Comparison of ENCODE assay signal across 19 cellular contexts in genomic region chr11:117222991-117223740, GRCh38. TPM values are rescaled to one million over a fixed set of nuclear protein-coding genes. Genes with fewer than 3 reads are reported as not detected.
DNase-seq lines count a peak whose midpoint lies in the region; ATAC-seq and TF ChIP-seq lines count a peak whose summit lies in the region.
"Had no signal": no experiment of that assay in that cellular context is flagged by ENCODE, and none has a peak within 500 bp of the region (broad histone marks: within the 10 kb centered on the region; RNA-seq: fewer than 3 reads in every experiment).

No MANE protein-coding gene starts in this region.

- H3K4me1 Mint-ChIP-seq in activated T-helper 17 cell treated with anti-CD3 and anti-CD28 coated beads, Interleukin-2, amount 50 U/mL, for 72 hours, result peaks cover 11% of the 10 kb centered on the region

- H3K27me3 Mint-ChIP-seq in activated T-helper 17 cell treated with anti-CD3 and anti-CD28 coated beads, Interleukin-2, amount 50 U/mL, for 72 hours, result no peaks in the 10 kb centered on the region
- H3K27me3 Mint-ChIP-seq: memory B cell had no signal

- H3K4me3 Mint-ChIP-seq in activated T-helper 17 cell treated with anti-CD3 and anti-CD28 coated beads, Interleukin-2, amount 50 U/mL, for 72 hours, result no peak overlapping the region
- H3K4me3 Mint-ChIP-seq: immature natural killer cell, memory B cell had no signal

- H3K36me3 Mint-ChIP-seq in activated T-helper 17 cell treated with anti-CD3 and anti-CD28 coated beads, Interleukin-2, amount 50 U/mL, for 72 hours (ENCODE audit: low read depth), result peaks cover 100% of the 10 kb centered on the region

- H3K4me1 ChIP-seq in gastroesophageal sphincter, result peaks cover 19 to 87% (median 43%) of the 10 kb centered on the region in 3 donors
- H3K4me1 ChIP-seq in upper lobe of left lung, result peaks cover 5 to 11% (median 10%) of the 10 kb centered on the region in 4 donors

- H3K4me3 ChIP-seq in gastroesophageal sphincter (no peak overlapping the region), upper lobe of left lung (no peak overlapping the region)
- H3K4me3 ChIP-seq: smooth muscle cell had no signal

- ATAC-seq in Right ventricle myocardium inferior, result no peak
- ATAC-seq in gastroesophageal sphincter, result no peak
- ATAC-seq in upper lobe of left lung (ENCODE audit: low FRiP score in 2 of 2), result no peak
- no peak for ATAC-seq in activated T-helper 17 cell treated with anti-CD3 and anti-CD28 coated beads, Interleukin-2, amount 50 U/mL, for 72 hours (replicated peaks)
- ATAC-seq: Panc1 had no signal

- H3K27ac ChIP-seq in gastroesophageal sphincter (peak overlapping the region; percentile 93 to 98 (median 95)), upper lobe of left lung (peak overlapping the region in 3 of 4 donors; percentile 2 to 63 (median 29))
- H3K27ac ChIP-seq: neutrophil had no signal

- TF ChIP-seq EP300 in gastroesophageal sphincter (IDR thresholded peaks at IDR 0.05) (no peak), upper lobe of left lung (IDR thresholded peaks at IDR 0.05) (no peak)

- TF ChIP-seq CTCF in gastroesophageal sphincter (IDR thresholded peaks at IDR 0.05) (no peak), upper lobe of left lung (IDR thresholded peaks at IDR 0.05) (no peak)

- H3K36me3 ChIP-seq in gastroesophageal sphincter, result peaks cover 0 to 61% of the 10 kb centered on the region in 2 donors
- peaks cover 24 to 96% (median 68%) of the 10 kb centered on the region in 4 donors for H3K36me3 ChIP-seq in upper lobe of left lung

- no peak for TF ChIP-seq POLR2A in gastroesophageal sphincter (IDR thresholded peaks at IDR 0.05)
- no peak for TF ChIP-seq POLR2A in upper lobe of left lung (IDR thresholded peaks at IDR 0.05)

- no peak overlapping the region for H3K27ac Mint-ChIP-seq in activated T-helper 17 cell treated with anti-CD3 and anti-CD28 coated beads, Interleukin-2, amount 50 U/mL, for 72 hours

- DNase-seq in cardiac septum (ENCODE audit: low spot score), result peak; percentile 66
- DNase-seq in Right ventricle myocardium inferior (ENCODE audit: missing footprints), result no peak
- peak; percentile 55 for DNase-seq in posterior vena cava (ENCODE audit: low spot score)
- no peak for DNase-seq in upper lobe of left lung
- DNase-seq in HK-2 (ENCODE audit: unreplicated experiment), result no peak
- DNase-seq in putamen (ENCODE audit: low spot score), result no peak
- DNase-seq: activated CD4-positive, alpha-beta T cell treated with anti-CD3 and anti-CD28 coated beads, Interleukin-2, amount 50 U/mL, for 48 hours; anterior cingulate cortex; cortex of kidney; immature natural killer cell; KBM-7; NCI-H2171; NCI-H748 treated with DMSO at 0.1 percent for 48 hours had no signal

- H3K27me3 ChIP-seq in gastroesophageal sphincter (no peaks in the 10 kb centered on the region), upper lobe of left lung (no peaks in the 10 kb centered on the region)
- H3K27me3 ChIP-seq: neutrophil had no signal

- intact Hi-C loops in cardiac septum (cut with DNase I), result loop anchor here (2.0 kb wide), 1 partner anchor 430 kb away; no protein-coding TSS in a partner anchor
- intact Hi-C loops in Right ventricle myocardium inferior (cut with DNase I), result no loop called here
- intact Hi-C loops in posterior vena cava (cut with DNase I), result loop anchor here in 1 of 2 donors (10.0 kb wide), 1 partner anchor 428 kb away; the partner anchor contains the start of gene APOA5

- H3K9me3 Mint-ChIP-seq in activated T-helper 17 cell treated with anti-CD3 and anti-CD28 coated beads, Interleukin-2, amount 50 U/mL, for 72 hours, result no peaks in the 10 kb centered on the region
- H3K9me3 Mint-ChIP-seq: immature natural killer cell, memory B cell had no signal

- no peaks in the 10 kb centered on the region for H3K9me3 ChIP-seq in gastroesophageal sphincter
- no peaks in the 10 kb centered on the region for H3K9me3 ChIP-seq in upper lobe of left lung
- H3K9me3 ChIP-seq: neutrophil had no signal

- 83 to 84% methylated on average over 5 to 7 of the region's 14 CpGs for WGBS in gastroesophageal sphincter (ENCODE audit: low coverage in 1 of 2), 2 donors
- WGBS in upper lobe of left lung, 2 donors, result 95% methylated on average over 12 to 13 of the region's 14 CpGs

RNA-seq across cellular contexts. Expression of gene PCSK7, which starts 8.7 kb away (rescaled TPM):
- 45.5 TPM for total RNA-seq in cardiac septum
- total RNA-seq in Right ventricle myocardium inferior, result 26.7 TPM
- total RNA-seq in gastroesophageal sphincter, result 10 to 100 TPM; 28.9 to 40.5 (median 35.3) TPM
- 10 to 100 TPM; 41.9 to 48.6 TPM for total RNA-seq in posterior vena cava
- total RNA-seq in upper lobe of left lung, result 100 to 1,000 TPM in 2 of 6 donors, 10 to 100 TPM in 4; 45.0 to 138 (median 63.8) TPM
- total RNA-seq in activated T-helper 17 cell treated with anti-CD3 and anti-CD28 coated beads, Interleukin-2, amount 50 U/mL, for 72 hours, result 100 to 1,000 TPM; 101 to 106 TPM

RNA-seq across cellular contexts. Expression of gene RNF214, which starts 9.3 kb away (rescaled TPM):
- total RNA-seq in cardiac septum (27.6 TPM), Right ventricle myocardium inferior (17.3 TPM), gastroesophageal sphincter (10 to 100 TPM; 14.8 to 21.2 (median 17.4) TPM), posterior vena cava (10 to 100 TPM; 24.8 to 25.7 TPM), upper lobe of left lung (10 to 100 TPM in 4 of 6 donors, 1 to 10 TPM in 2; 9.0 to 24.1 (median 19.8) TPM)
- 10 to 100 TPM; 15.3 to 18.6 TPM for total RNA-seq in activated T-helper 17 cell treated with anti-CD3 and anti-CD28 coated beads, Interleukin-2, amount 50 U/mL, for 72 hours

RNA-seq across cellular contexts. Expression of gene TAGLN, which starts 24.0 kb away (rescaled TPM):
- total RNA-seq in cardiac septum (317 TPM), Right ventricle myocardium inferior (122 TPM), gastroesophageal sphincter (over 10,000 TPM; 10,394 to 14,194 (median 13,050) TPM), posterior vena cava (1,000 to 10,000 TPM; 5,409 to 9,264 TPM), upper lobe of left lung (100 to 1,000 TPM; 105 to 608 (median 334) TPM)
- total RNA-seq in activated T-helper 17 cell treated with anti-CD3 and anti-CD28 coated beads, Interleukin-2, amount 50 U/mL, for 72 hours, result 1 to 10 TPM; 5.1 to 9.6 TPM

RNA-seq across cellular contexts. Expression of gene SIDT2, which starts 44.6 kb away (rescaled TPM):
- total RNA-seq in cardiac septum (25.3 TPM), Right ventricle myocardium inferior (26.1 TPM), gastroesophageal sphincter (10 to 100 TPM; 15.3 to 50.1 (median 33.6) TPM), posterior vena cava (10 to 100 TPM; 39.2 to 49.5 TPM), upper lobe of left lung (100 to 1,000 TPM in 4 of 6 donors, 10 to 100 TPM in 2; 62.8 to 287 (median 153) TPM)
- total RNA-seq in activated T-helper 17 cell treated with anti-CD3 and anti-CD28 coated beads, Interleukin-2, amount 50 U/mL, for 72 hours, result 10 to 100 TPM; 25.0 to 43.9 TPM

Comparison
In these comparisons a context has a peak if more than half of its experiments do, and no peak if none do; other contexts are left out.
1. DNase-seq: peak in cardiac septum (single experiment) and posterior vena cava (single experiment); none in Right ventricle myocardium inferior (single experiment), upper lobe of left lung (0 of 2), HK-2 (single experiment) and putamen (single experiment).
2. RNA of gene TAGLN, which starts 24.0 kb away (total RNA-seq): 10,394 to 14,194 TPM in gastroesophageal sphincter, 5,409 to 9,264 TPM in posterior vena cava, 105 to 608 TPM in upper lobe of left lung, 317 TPM in cardiac septum (single experiment) and 122 TPM in Right ventricle myocardium inferior (single experiment); 5.1 to 9.6 TPM in activated T-helper 17 cell treated with anti-CD3 and anti-CD28 coated beads, Interleukin-2, amount 50 U/mL, for 72 hours; every median in the first group is over 4 times any median in the second.